8 cellular contexts compared by ENCODE assay signal in genomic region chr2:217785544-217786045, GRCh38.
DNase-seq lines count a peak whose midpoint lies in the region; ATAC-seq, FAIRE-seq and TF ChIP-seq lines count a peak whose summit lies in the region.

No MANE protein-coding gene starts in this region.

- WGBS in pancreas, 2 donors = 20 to 24% methylated on average over 10 of the region's 10 CpGs

- FAIRE-seq in pancreas (lab: Jason Lieb, UNC) = no peak

- no peaks in the 10 kb centered on the region for H3K27me3 ChIP-seq in pancreas
- no peaks in the 10 kb centered on the region for H3K27me3 ChIP-seq in tibial artery

- DNase-seq in Ammon's horn (ENCODE audit: low spot score) (peak; percentile 91), SHP77 (lab: John Stamatoyannopoulos, UW) (peak; percentile 35 to 38), globus pallidus (ENCODE audit: low spot score) (peak; percentile 65), pancreas (peak; percentile 44 to 93 (median 80)), tibial artery (peak; percentile 83 to 89)
- peak; percentile 89 for DNase-seq in activated effector memory CD4-positive, alpha-beta T cell treated with anti-CD3 and anti-CD28 coated beads, Interleukin-2, amount 50 U/mL, for 16 hours

- TF ChIP-seq CTCF in pancreas (IDR thresholded peaks at IDR 0.05) = peak; percentile 90 to 97 (median 96)
- peak; percentile 95 to 97 for TF ChIP-seq CTCF in tibial artery (IDR thresholded peaks at IDR 0.05)

- intact Hi-C loops in pancreas (cut with DNase I) = loop anchor here in 2 of 3 donors (5.0 kb wide), 2 partner anchors 207 to 282 kb away; partner anchors contain the start of gene RUFY4 (in 1 of the 2)
- intact Hi-C loops in tibial artery (cut with DNase I; ENCODE audit: low total_unique reads) = loop anchor here (5.0 to 10.0 kb wide), 3 partner anchors 102 to 279 kb away; partner anchors contain the start of gene RUFY4

- peak; percentile 65 for ATAC-seq in GM18907 (IDR thresholded peaks at IDR 0.05; ENCODE audit: unreplicated experiment)
- ATAC-seq in pancreas = peak; percentile 70 to 89 (median 85)

- H3K36me3 ChIP-seq in pancreas = no peaks in the 10 kb centered on the region
- peaks cover 35 to 41% (median 38%) of the 10 kb centered on the region in 3 donors for H3K36me3 ChIP-seq in tibial artery

- no peak overlapping the region for H3K27ac ChIP-seq in pancreas
- peak overlapping the region; percentile 32 to 60 for H3K27ac ChIP-seq in tibial artery

- TF ChIP-seq RAD21 in Ishikawa (IDR thresholded peaks at IDR 0.05; ENCODE audit: low read depth) = peak; percentile 99

- H3K4me3 ChIP-seq in pancreas = no peak overlapping the region
- H3K4me3 ChIP-seq in tibial artery = no peak overlapping the region

- H3K9me3 ChIP-seq in pancreas (no peaks in the 10 kb centered on the region), tibial artery (no peaks in the 10 kb centered on the region)

- H3K4me1 ChIP-seq in pancreas (no peaks in the 10 kb centered on the region), tibial artery (peaks cover 0 to 11% (median 3%) of the 10 kb centered on the region in 4 donors)

- no peak for TF ChIP-seq EP300 in Ishikawa (IDR thresholded peaks at IDR 0.05; ENCODE audit: borderline replicate concordance)

TF ChIP-seq in Ishikawa, 13 proteins besides CTCF, POLR2A, EP300 and RAD21:
- TF ChIP-seq NFIC (IDR thresholded peaks at IDR 0.05) (no peak), TCF12 (IDR thresholded peaks at IDR 0.05; ENCODE audit: low read depth) (no peak), TAF1 (IDR thresholded peaks at IDR 0.05; ENCODE audit: low read depth) (no peak), ZBTB7A (IDR thresholded peaks at IDR 0.05; ENCODE audit: low read depth) (no peak), TEAD4 (IDR thresholded peaks at IDR 0.05) (no peak), FOXM1 (IDR thresholded peaks at IDR 0.05; ENCODE audit: borderline replicate concordance, low read depth) (no peak), YY1 (IDR thresholded peaks at IDR 0.05; ENCODE audit: low read depth) (no peak), CEBPB (IDR thresholded peaks at IDR 0.05) (no peak)

Comparison
In these comparisons a context has a peak if more than half of its experiments do, and no peak if none do; other contexts are left out.
1. DNase-seq: peak in every context shown above with its lines; median percentile 91 in Ammon's horn; 89 in activated effector memory CD4-positive, alpha-beta T cell treated with anti-CD3 and anti-CD28 coated beads, Interleukin-2, amount 50 U/mL, for 16 hours; 86 in tibial artery; 80 in pancreas; 65 in globus pallidus; 36 in SHP77.
2. H3K27ac ChIP-seq: peak in tibial artery (2 of 2); none in pancreas (0 of 4).